ENCODE assay signal across 8 cellular contexts in genomic region chr9:38166501-38166900, GRCh38.
"Had no signal": no experiment of that assay in that cellular context is flagged by ENCODE, and none has a peak within 500 bp of the region (broad histone marks: within the 10 kb centered on the region; RNA-seq: fewer than 3 reads in every experiment).

No MANE protein-coding gene starts in this region.

- ATAC-seq: HepG2, K562 had no signal

- H3K27ac ChIP-seq: HL-60, KMS-11 had no signal

- H3K4me2 ChIP-seq: KMS-11 had no signal

- H3K4me3 ChIP-seq: K562 had no signal

- FAIRE-seq: HepG2, HTR-8/SVneo, K562 had no signal

- DNase-seq: IMR-90, KBM-7, KG1 had no signal

- H3K9ac ChIP-seq: KMS-11 had no signal
